In the genomic region with DNA sequence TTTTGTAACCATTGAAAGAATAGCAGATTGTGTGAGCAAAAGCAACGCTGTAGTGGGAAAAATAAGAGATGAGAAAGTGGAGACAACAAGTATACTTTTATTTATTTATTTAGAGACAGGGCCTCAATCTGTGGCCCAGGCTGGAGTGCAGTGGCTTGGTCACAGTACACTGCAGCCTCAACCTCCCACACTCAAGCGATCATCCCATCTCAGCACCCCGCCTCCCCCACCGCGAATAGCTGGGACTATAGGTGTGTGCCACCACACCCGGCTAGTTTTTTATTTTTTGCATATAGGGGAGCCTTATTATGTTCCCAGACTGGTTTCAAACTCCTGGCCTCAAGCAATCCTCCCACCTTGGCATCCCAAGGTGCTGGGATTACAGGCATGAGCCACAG, we compare ENCODE assay signal across 1 cellular context.
TF ChIP-seq lines count a peak whose summit lies in the region.

No MANE protein-coding gene starts in this region.

TF ChIP-seq in GM23338, 12 proteins besides CTCF, POLR2A, EP300 and RAD21 (continued from another document):
- no peak for TF ChIP-seq EZH2phosphoT487 (IDR thresholded peaks at IDR 0.05; ENCODE audit: unreplicated experiment)
- TF ChIP-seq, protein P1, sequence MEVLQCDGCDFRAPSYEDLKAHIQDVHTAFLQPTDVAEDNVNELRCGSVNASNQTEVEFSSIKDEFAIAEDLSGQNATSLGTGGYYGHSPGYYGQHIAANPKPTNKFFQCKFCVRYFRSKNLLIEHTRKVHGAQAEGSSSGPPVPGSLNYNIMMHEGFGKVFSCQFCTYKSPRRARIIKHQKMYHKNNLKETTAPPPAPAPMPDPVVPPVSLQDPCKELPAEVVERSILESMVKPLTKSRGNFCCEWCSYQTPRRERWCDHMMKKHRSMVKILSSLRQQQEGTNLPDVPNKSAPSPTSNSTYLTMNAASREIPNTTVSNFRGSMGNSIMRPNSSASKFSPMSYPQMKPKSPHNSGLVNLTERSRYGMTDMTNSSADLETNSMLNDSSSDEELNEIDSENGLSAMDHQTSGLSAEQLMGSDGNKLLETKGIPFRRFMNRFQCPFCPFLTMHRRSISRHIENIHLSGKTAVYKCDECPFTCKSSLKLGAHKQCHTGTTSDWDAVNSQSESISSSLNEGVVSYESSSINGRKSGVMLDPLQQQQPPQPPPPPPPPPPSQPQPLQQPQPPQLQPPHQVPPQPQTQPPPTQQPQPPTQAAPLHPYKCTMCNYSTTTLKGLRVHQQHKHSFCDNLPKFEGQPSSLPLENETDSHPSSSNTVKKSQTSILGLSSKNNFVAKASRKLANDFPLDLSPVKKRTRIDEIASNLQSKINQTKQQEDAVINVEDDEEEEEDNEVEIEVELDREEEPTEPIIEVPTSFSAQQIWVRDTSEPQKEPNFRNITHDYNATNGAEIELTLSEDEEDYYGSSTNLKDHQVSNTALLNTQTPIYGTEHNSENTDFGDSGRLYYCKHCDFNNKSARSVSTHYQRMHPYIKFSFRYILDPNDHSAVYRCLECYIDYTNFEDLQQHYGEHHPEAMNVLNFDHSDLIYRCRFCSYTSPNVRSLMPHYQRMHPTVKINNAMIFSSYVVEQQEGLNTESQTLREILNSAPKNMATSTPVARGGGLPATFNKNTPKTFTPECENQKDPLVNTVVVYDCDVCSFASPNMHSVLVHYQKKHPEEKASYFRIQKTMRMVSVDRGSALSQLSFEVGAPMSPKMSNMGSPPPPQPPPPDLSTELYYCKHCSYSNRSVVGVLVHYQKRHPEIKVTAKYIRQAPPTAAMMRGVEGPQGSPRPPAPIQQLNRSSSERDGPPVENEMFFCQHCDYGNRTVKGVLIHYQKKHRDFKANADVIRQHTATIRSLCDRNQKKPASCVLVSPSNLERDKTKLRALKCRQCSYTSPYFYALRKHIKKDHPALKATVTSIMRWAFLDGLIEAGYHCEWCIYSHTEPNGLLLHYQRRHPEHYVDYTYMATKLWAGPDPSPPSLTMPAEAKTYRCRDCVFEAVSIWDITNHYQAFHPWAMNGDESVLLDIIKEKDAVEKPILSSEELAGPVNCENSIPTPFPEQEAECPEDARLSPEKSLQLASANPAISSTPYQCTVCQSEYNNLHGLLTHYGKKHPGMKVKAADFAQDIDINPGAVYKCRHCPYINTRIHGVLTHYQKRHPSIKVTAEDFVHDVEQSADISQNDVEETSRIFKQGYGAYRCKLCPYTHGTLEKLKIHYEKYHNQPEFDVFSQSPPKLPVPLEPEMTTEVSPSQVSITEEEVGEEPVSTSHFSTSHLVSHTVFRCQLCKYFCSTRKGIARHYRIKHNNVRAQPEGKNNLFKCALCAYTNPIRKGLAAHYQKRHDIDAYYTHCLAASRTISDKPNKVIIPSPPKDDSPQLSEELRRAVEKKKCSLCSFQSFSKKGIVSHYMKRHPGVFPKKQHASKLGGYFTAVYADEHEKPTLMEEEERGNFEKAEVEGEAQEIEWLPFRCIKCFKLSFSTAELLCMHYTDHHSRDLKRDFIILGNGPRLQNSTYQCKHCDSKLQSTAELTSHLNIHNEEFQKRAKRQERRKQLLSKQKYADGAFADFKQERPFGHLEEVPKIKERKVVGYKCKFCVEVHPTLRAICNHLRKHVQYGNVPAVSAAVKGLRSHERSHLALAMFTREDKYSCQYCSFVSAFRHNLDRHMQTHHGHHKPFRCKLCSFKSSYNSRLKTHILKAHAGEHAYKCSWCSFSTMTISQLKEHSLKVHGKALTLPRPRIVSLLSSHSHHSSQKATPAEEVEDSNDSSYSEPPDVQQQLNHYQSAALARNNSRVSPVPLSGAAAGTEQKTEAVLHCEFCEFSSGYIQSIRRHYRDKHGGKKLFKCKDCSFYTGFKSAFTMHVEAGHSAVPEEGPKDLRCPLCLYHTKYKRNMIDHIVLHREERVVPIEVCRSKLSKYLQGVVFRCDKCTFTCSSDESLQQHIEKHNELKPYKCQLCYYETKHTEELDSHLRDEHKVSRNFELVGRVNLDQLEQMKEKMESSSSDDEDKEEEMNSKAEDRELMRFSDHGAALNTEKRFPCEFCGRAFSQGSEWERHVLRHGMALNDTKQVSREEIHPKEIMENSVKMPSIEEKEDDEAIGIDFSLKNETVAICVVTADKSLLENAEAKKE (CRISPR knock-in tag; IDR thresholded peaks at IDR 0.05), result no peak
- no peak for TF ChIP-seq ZNF331 (CRISPR knock-in tag; IDR thresholded peaks at IDR 0.05; ENCODE audit: low read depth)
- no peak for TF ChIP-seq EZH2 (IDR thresholded peaks at IDR 0.05; ENCODE audit: low read depth, unreplicated experiment)
- no peak for TF ChIP-seq ZNF114 (CRISPR knock-in tag; IDR thresholded peaks at IDR 0.05)
- TF ChIP-seq, protein P2, sequence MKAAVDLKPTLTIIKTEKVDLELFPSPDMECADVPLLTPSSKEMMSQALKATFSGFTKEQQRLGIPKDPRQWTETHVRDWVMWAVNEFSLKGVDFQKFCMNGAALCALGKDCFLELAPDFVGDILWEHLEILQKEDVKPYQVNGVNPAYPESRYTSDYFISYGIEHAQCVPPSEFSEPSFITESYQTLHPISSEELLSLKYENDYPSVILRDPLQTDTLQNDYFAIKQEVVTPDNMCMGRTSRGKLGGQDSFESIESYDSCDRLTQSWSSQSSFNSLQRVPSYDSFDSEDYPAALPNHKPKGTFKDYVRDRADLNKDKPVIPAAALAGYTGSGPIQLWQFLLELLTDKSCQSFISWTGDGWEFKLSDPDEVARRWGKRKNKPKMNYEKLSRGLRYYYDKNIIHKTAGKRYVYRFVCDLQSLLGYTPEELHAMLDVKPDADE (IDR thresholded peaks at IDR 0.05), result no peak
- TF ChIP-seq CREB1 (CRISPR knock-in tag; IDR thresholded peaks at IDR 0.05; ENCODE audit: low read depth), result no peak
- no peak for TF ChIP-seq POLR2AphosphoS5 (IDR thresholded peaks at IDR 0.05; ENCODE audit: low read depth)
